10 cellular contexts compared by ENCODE assay signal in genomic region chr15:77818484-77819270, GRCh38.
DNase-seq lines count a peak whose midpoint lies in the region; ATAC-seq and TF ChIP-seq lines count a peak whose summit lies in the region.
"Had no signal": no experiment of that assay in that cellular context is flagged by ENCODE, and none has a peak within 500 bp of the region (broad histone marks: within the 10 kb centered on the region; RNA-seq: fewer than 3 reads in every experiment).

No MANE protein-coding gene starts in this region.

- no peak overlapping the region for H3K27ac ChIP-seq in sigmoid colon
- H3K27ac ChIP-seq: gastroesophageal sphincter, right atrium auricular region had no signal

- H3K36me3 ChIP-seq in sigmoid colon: no peaks in the 10 kb centered on the region
- H3K36me3 ChIP-seq: gastroesophageal sphincter, right atrium auricular region had no signal

- TF ChIP-seq EP300 in Ishikawa (IDR thresholded peaks at IDR 0.05; ENCODE audit: borderline replicate concordance): no peak
- no peak for TF ChIP-seq EP300 in sigmoid colon (IDR thresholded peaks at IDR 0.05)

- peak; percentile 50 for DNase-seq in D341Med (ENCODE audit: low spot score)
- DNase-seq in glutamatergic neuron: no peak
- DNase-seq in sigmoid colon: no peak
- no peak for DNase-seq in kidney tubule cell (ENCODE audit: low spot score)
- DNase-seq in stimulated activated CD4-positive, alpha-beta T cell treated with anti-CD3 and anti-CD28 coated beads, Interleukin-2, amount 100 ng/mL, for 24 hours: no peak

- peaks cover 35% of the 10 kb centered on the region for H3K27me3 Mint-ChIP-seq in glutamatergic neuron (ENCODE audit: unreplicated experiment)

- intact Hi-C loops in sigmoid colon (cut with DNase I): no loop called here

- no peak for TF ChIP-seq POLR2A in sigmoid colon (IDR thresholded peaks at IDR 0.05)

- H3K4me1 ChIP-seq in sigmoid colon: peaks cover 0 to 23% (median 21%) of the 10 kb centered on the region in 4 donors

- H3K27ac Mint-ChIP-seq in glutamatergic neuron (ENCODE audit: unreplicated experiment): no peak overlapping the region
- H3K27ac Mint-ChIP-seq: activated naive CD8-positive, alpha-beta T cell had no signal

- ATAC-seq in GM21515 (IDR thresholded peaks at IDR 0.05; ENCODE audit: unreplicated experiment): no peak
- ATAC-seq: gastroesophageal sphincter had no signal

- TF ChIP-seq CTCF in glutamatergic neuron (IDR thresholded peaks at IDR 0.05; ENCODE audit: partially characterized antibody, unreplicated experiment) (no peak), sigmoid colon (IDR thresholded peaks at IDR 0.05) (no peak)

- H3K4me3 ChIP-seq in sigmoid colon: peak overlapping the region in 3 of 4 donors; percentile 23 to 44 (median 41)

- WGBS in sigmoid colon, 2 donors: 4 to 7% methylated on average over 81 of the region's 81 CpGs

- no peak for TF ChIP-seq RAD21 in Ishikawa (IDR thresholded peaks at IDR 0.05; ENCODE audit: low read depth)

- H3K4me1 Mint-ChIP-seq in glutamatergic neuron (ENCODE audit: low read depth, unreplicated experiment): peaks cover 40% of the 10 kb centered on the region

- H3K9me3 ChIP-seq in sigmoid colon: no peaks in the 10 kb centered on the region
- H3K9me3 ChIP-seq: gastroesophageal sphincter, right atrium auricular region had no signal

- H3K36me3 Mint-ChIP-seq in glutamatergic neuron (ENCODE audit: unreplicated experiment): no peaks in the 10 kb centered on the region
- H3K36me3 Mint-ChIP-seq: activated naive CD8-positive, alpha-beta T cell had no signal

- H3K4me3 Mint-ChIP-seq in glutamatergic neuron (ENCODE audit: unreplicated experiment): peak overlapping the region; percentile 79

- peaks cover 24 to 68% (median 32%) of the 10 kb centered on the region in 3 donors for H3K27me3 ChIP-seq in sigmoid colon

- H3K9me3 Mint-ChIP-seq in glutamatergic neuron (ENCODE audit: unreplicated experiment): peaks cover 18% of the 10 kb centered on the region

TF ChIP-seq in Ishikawa, 13 proteins besides CTCF, POLR2A, EP300 and RAD21:
- TF ChIP-seq ZBTB7A (IDR thresholded peaks at IDR 0.05; ENCODE audit: low read depth) (0 out of 2 replicates have a peak, but pooled peaks have one; percentile 2), USF1 (IDR thresholded peaks at IDR 0.05) (no peak)
TF ChIP-seq in Ishikawa: peak in this region for 1.
